Comparison of ENCODE assay signal across 35 cellular contexts in genomic region chr1:156882543-156882942, GRCh38. TPM values are rescaled to one million over a fixed set of nuclear protein-coding genes. Genes with fewer than 3 reads are reported as not detected.
"Had no signal": no experiment of that assay in that cellular context is flagged by ENCODE, and none has a peak within 500 bp of the region (broad histone marks: within the 10 kb centered on the region; RNA-seq: fewer than 3 reads in every experiment).

No MANE protein-coding gene starts in this region.

- H3K27me3 ChIP-seq: body of pancreas, ovary, uterus had no signal

- DNase-seq: activated B cell treated with CpG ODN at 0.5 μM for 24 hours; activated CD4-positive, alpha-beta T cell treated with anti-CD3 and anti-CD28 coated beads, Interleukin-2, amount 50 U/mL, for 4 hours; activated naive CD4-positive, alpha-beta T cell; activated T-cell treated with anti-CD3 and anti-CD28 coated beads for 4 hours; activated T-cell treated with anti-CD3 and anti-CD28 coated beads, Interleukin-2, amount 50 U/mL, for 72 hours; aorta; body of pancreas; dermis blood vessel endothelial cell; effector CD4-positive, alpha-beta T cell; esophagus squamous epithelium; foreskin melanocyte; islet precursor cell; left ventricle myocardium inferior; mucosa of descending colon; ovary; stimulated activated CD4-positive, alpha-beta T cell treated with anti-CD3 and anti-CD28 coated beads, Interleukin-12 subunit alpha, Interleukin-12 subunit beta, amount 100 ng/mL, for 4 hours; stimulated activated CD4-positive, alpha-beta T cell treated with anti-CD3 and anti-CD28 coated beads, Interleukin-4, amount 100 ng/mL, for 24 hours; T1000; trophoblast cell; uterus had no signal

- H3K36me3 Mint-ChIP-seq: activated naive CD8-positive, alpha-beta T cell; natural killer cell treated with Interleukin-12 subunit alpha and Interleukin-12 subunit beta and Interleukin-15 and Interleukin-18, amount 100 ng/mL, for 72 hours had no signal

- H3K27ac Mint-ChIP-seq: activated B cell treated with CpG ODN at 0.5 μM for 24 hours; activated naive CD8-positive, alpha-beta T cell; activated T-cell treated with anti-CD3 and anti-CD28 coated beads, Interleukin-2, amount 50 U/mL, for 72 hours; natural killer cell treated with Interleukin-12 subunit alpha and Interleukin-12 subunit beta and Interleukin-15 and Interleukin-18, amount 100 ng/mL, for 72 hours; progenitor cell of endocrine pancreas; stimulated activated effector memory CD8-positive, alpha-beta T cell treated with anti-CD3 and anti-CD28 coated beads, Interleukin-12 subunit alpha, Interleukin-12 subunit beta, amount 100 ng/mL, for 72 hours; stimulated activated naive CD8-positive, alpha-beta T cell treated with anti-CD3 and anti-CD28 coated beads, Interleukin-15, Interleukin-2, amounts not matched to agents 100 ng/mL and 50 ng/mL, for 24 hours; T-helper 1 cell treated with Interleukin-12 subunit alpha and Interleukin-12 subunit beta and Interleukin-4 antibody, amounts not matched to agents 30 μg/mL and 1 μg/mL, for 36 hours had no signal

- H3K4me3 ChIP-seq: body of pancreas, esophagus squamous epithelium, left ventricle myocardium inferior, lung, mucosa of descending colon, ovary, skin epidermis, thoracic aorta, uterus had no signal

- H3K4me1 Mint-ChIP-seq: activated B cell treated with CpG ODN at 0.5 μM for 24 hours; stimulated activated effector memory CD8-positive, alpha-beta T cell treated with anti-CD3 and anti-CD28 coated beads, Interleukin-12 subunit alpha, Interleukin-12 subunit beta, amount 100 ng/mL, for 72 hours had no signal

- H3K4me3 Mint-ChIP-seq: activated B cell treated with CpG ODN at 0.5 μM for 24 hours; activated naive CD8-positive, alpha-beta T cell; activated T-cell treated with anti-CD3 and anti-CD28 coated beads, Interleukin-2, amount 50 U/mL, for 72 hours; natural killer cell treated with Interleukin-12 subunit alpha and Interleukin-12 subunit beta and Interleukin-15 and Interleukin-18, amount 100 ng/mL, for 72 hours; stimulated activated effector memory CD8-positive, alpha-beta T cell treated with anti-CD3 and anti-CD28 coated beads, Interleukin-12 subunit alpha, Interleukin-12 subunit beta, amount 100 ng/mL, for 72 hours; stimulated activated naive CD8-positive, alpha-beta T cell treated with anti-CD3 and anti-CD28 coated beads, Interleukin-15, Interleukin-2, amounts not matched to agents 100 ng/mL and 50 ng/mL, for 24 hours; T-helper 1 cell treated with Interleukin-12 subunit alpha and Interleukin-12 subunit beta and Interleukin-4 antibody, amounts not matched to agents 30 μg/mL and 1 μg/mL, for 36 hours had no signal

- H3K27ac ChIP-seq: body of pancreas, epithelial cell of prostate, esophagus squamous epithelium, left ventricle myocardium inferior, ovary, skin epidermis, thoracic aorta, uterus had no signal

- ATAC-seq: activated T-cell treated with anti-CD3 and anti-CD28 coated beads, Interleukin-2, amount 50 U/mL, for 72 hours; body of pancreas; mucosa of descending colon; natural killer cell treated with Interleukin-12 subunit alpha and Interleukin-12 subunit beta and Interleukin-15 and Interleukin-18, amount 100 ng/mL, for 72 hours; sciatic nerve; stimulated activated effector memory CD8-positive, alpha-beta T cell treated with anti-CD3 and anti-CD28 coated beads, Interleukin-12 subunit alpha, Interleukin-12 subunit beta, amount 100 ng/mL, for 72 hours had no signal

- H3K4me1 ChIP-seq: body of pancreas, esophagus squamous epithelium, left ventricle myocardium inferior, uterus had no signal

- H3K9me3 ChIP-seq: body of pancreas, esophagus squamous epithelium, left ventricle myocardium inferior, mucosa of descending colon, ovary, thoracic aorta, uterus had no signal

- H3K9me3 Mint-ChIP-seq: activated B cell treated with CpG ODN at 0.5 μM for 24 hours; activated T-cell treated with anti-CD3 and anti-CD28 coated beads, Interleukin-2, amount 50 U/mL, for 72 hours; natural killer cell treated with Interleukin-12 subunit alpha and Interleukin-12 subunit beta and Interleukin-15 and Interleukin-18, amount 100 ng/mL, for 72 hours; stimulated activated effector memory CD8-positive, alpha-beta T cell treated with anti-CD3 and anti-CD28 coated beads, Interleukin-12 subunit alpha, Interleukin-12 subunit beta, amount 100 ng/mL, for 72 hours; stimulated activated naive CD8-positive, alpha-beta T cell treated with anti-CD3 and anti-CD28 coated beads, Interleukin-15, Interleukin-2, amounts not matched to agents 100 ng/mL and 50 ng/mL, for 24 hours; T-helper 1 cell treated with Interleukin-12 subunit alpha and Interleukin-12 subunit beta and Interleukin-4 antibody, amounts not matched to agents 30 μg/mL and 1 μg/mL, for 36 hours had no signal

- H3K36me3 ChIP-seq: esophagus squamous epithelium, left ventricle myocardium inferior, ovary, thoracic aorta, uterus had no signal

RNA-seq across cellular contexts. Expression of gene PEAR1, which starts 11.0 kb away (rescaled TPM):
- total RNA-seq: activated B cell treated with CpG ODN at 0.5 μM for 24 hours, progenitor cell of endocrine pancreas had no signal

RNA-seq across cellular contexts. Expression of gene NTRK1, which starts 21.9 kb away (rescaled TPM):
- total RNA-seq: dermis blood vessel endothelial cell, progenitor cell of endocrine pancreas, renal cortical epithelial cell had no signal

RNA-seq across cellular contexts. Expression of gene INSRR, which starts 23.6 kb away (rescaled TPM):
- total RNA-seq: activated B cell treated with CpG ODN at 0.5 μM for 24 hours, dermis blood vessel endothelial cell, esophagus squamous epithelium, glomerular endothelial cell, lung, progenitor cell of endocrine pancreas, renal cortical epithelial cell, subcutaneous adipose tissue, thoracic aorta had no signal
- polyA plus RNA-seq: aorta, lung had no signal

RNA-seq across cellular contexts. Expression of gene LRRC71, which starts 37.9 kb away (rescaled TPM):
- total RNA-seq: activated B cell treated with CpG ODN at 0.5 μM for 24 hours; activated T-cell treated with anti-CD3 and anti-CD28 coated beads, Interleukin-2, amount 50 U/mL, for 72 hours; body of pancreas; esophagus squamous epithelium; mucosa of descending colon; myocyte; natural killer cell treated with Interleukin-12 subunit alpha and Interleukin-12 subunit beta and Interleukin-15 and Interleukin-18, amount 100 ng/mL, for 72 hours; progenitor cell of endocrine pancreas; renal cortical epithelial cell; thoracic aorta had no signal
